ENCODE assay signal across 7 cellular contexts in the genomic region with DNA sequence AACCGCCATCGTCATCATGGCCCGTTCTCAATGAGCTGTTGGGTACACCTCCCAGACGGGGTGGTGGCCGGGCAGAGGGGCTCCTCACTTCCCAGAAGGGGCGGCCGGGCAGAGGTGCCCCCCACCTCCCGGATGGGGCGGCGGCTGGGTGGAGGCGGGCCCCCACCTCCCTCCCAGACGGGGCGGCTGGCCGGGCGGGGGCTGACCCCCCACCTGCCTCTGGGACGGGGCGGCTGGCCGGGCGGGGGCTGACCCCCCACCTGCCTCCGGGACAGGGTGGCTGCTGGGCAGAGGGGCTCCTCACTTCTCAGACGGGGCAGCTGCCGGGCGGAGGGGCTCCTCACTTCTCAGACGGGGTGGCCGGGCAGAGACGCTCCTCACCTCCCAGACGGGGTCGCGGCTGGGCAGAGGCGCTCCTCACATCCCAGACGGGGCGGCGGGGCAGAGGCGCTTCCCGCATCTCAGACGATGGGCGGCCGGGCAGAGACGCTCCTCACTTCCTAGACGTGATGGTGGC. TPM values are rescaled to one million over a fixed set of nuclear protein-coding genes. Genes with fewer than 3 reads are reported as not detected.
"Had no signal": no experiment of that assay in that cellular context is flagged by ENCODE, and none has a peak within 500 bp of the region (broad histone marks: within the 10 kb centered on the region; RNA-seq: fewer than 3 reads in every experiment).

No MANE protein-coding gene starts in this region.

RNA-seq across cellular contexts. Expression of a gene that starts 29.2 kb away (rescaled TPM):
- total RNA-seq: PC-3, PC-9, Peyer's patch, Right ventricle myocardium inferior, Right ventricle myocardium superior, RPMI7951, SJSA1 had no signal
